ENCODE assay signal across 7 cellular contexts in genomic region chr17:44070455-44071197, GRCh38. TPM values are rescaled to one million over a fixed set of nuclear protein-coding genes. Genes with fewer than 3 reads are reported as not detected.
DNase-seq lines count a peak whose midpoint lies in the region; ATAC-seq and TF ChIP-seq lines count a peak whose summit lies in the region.

A gene with protein sequence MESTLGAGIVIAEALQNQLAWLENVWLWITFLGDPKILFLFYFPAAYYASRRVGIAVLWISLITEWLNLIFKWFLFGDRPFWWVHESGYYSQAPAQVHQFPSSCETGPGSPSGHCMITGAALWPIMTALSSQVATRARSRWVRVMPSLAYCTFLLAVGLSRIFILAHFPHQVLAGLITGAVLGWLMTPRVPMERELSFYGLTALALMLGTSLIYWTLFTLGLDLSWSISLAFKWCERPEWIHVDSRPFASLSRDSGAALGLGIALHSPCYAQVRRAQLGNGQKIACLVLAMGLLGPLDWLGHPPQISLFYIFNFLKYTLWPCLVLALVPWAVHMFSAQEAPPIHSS (plus strand): TSS chr17:44070735. CDS start chr17:44070966, 231 bp downstream.

- H3K4me3 ChIP-seq in hepatocyte: peak within 1 kb of the TSS; percentile 34

- H3K27me3 ChIP-seq in hepatocyte: no peaks in the 10 kb centered on the region

- H3K4me2 ChIP-seq in hepatocyte: peak within 1 kb of the TSS; percentile 76

- peak; percentile 57 for DNase-seq in NCI-H187 treated with DMSO at 0.1 percent for 48 hours (lab: John Stamatoyannopoulos, UW)
- peak; percentile 69 for DNase-seq in T-helper 22 cell (ENCODE audit: low read depth)
- DNase-seq in astrocyte of the hippocampus (ENCODE audit: low read depth, low spot score): peak; percentile 99
- peak; percentile 98 for DNase-seq in hepatocyte (ENCODE audit: low spot score)
- DNase-seq in retina: peak; percentile 94

- H4K20me1 ChIP-seq in hepatocyte (ENCODE audit: insufficient read depth, poor library complexity, severe bottlenecking): peaks cover under 1% of the 10 kb centered on the region

- no peak for TF ChIP-seq CTCF in hepatocyte (IDR thresholded peaks at IDR 0.05; ENCODE audit: poor library complexity)

- WGBS in hepatocyte (ENCODE audit: low lambda C conversion rate, missing lambda C conversion rate): under 1% methylated on average over 47 of the region's 53 CpGs

- peaks cover 35% of the 10 kb centered on the region for H3K79me2 ChIP-seq in hepatocyte

- H3K36me3 ChIP-seq in hepatocyte (replicated peaks; ENCODE audit: insufficient read depth, low read depth): no peaks in the 10 kb centered on the region

- peak within 1 kb of the TSS; percentile 96 for H3K27ac ChIP-seq in hepatocyte

- peak; percentile 47 for ATAC-seq in HG02938 (IDR thresholded peaks at IDR 0.05; ENCODE audit: unreplicated experiment)

- peak within 1 kb of the TSS; percentile 54 for H2AFZ ChIP-seq in hepatocyte

- no peaks in the 10 kb centered on the region for H3K9me2 ChIP-seq in hepatocyte (replicated peaks; ENCODE audit: insufficient read depth)

- H3K4me1 ChIP-seq in hepatocyte (ENCODE audit: insufficient read depth): peaks cover 26% of the 10 kb centered on the region

- peak; percentile 75 for TF ChIP-seq POLR2A in GM15510 (IDR thresholded peaks at IDR 0.05; ENCODE audit: borderline replicate concordance, extremely low read depth, insufficient read length)

- H3K9me3 ChIP-seq in hepatocyte (ENCODE audit: low read depth): no peaks in the 10 kb centered on the region

RNA-seq across cellular contexts. Expression of the gene that starts here (rescaled TPM):
- total RNA-seq in hepatocyte: 36.1 and 38.8 TPM in 2 replicates
- 132 and 140 TPM in 2 replicates for polyA plus RNA-seq in hepatocyte

Comparison
In these comparisons a context has a peak if more than half of its experiments do, and no peak if none do; other contexts are left out.
1. Peak in every context shown above with its lines: DNase-seq, ATAC-seq, H3K4me3 ChIP-seq and H3K27ac ChIP-seq.